Comparison of ENCODE assay signal across 9 cellular contexts in genomic region chr1:234309598-234310459, GRCh38.
DNase-seq lines count a peak whose midpoint lies in the region; ATAC-seq and TF ChIP-seq lines count a peak whose summit lies in the region.
"Had no signal": no experiment of that assay in that cellular context is flagged by ENCODE, and none has a peak within 500 bp of the region (broad histone marks: within the 10 kb centered on the region; RNA-seq: fewer than 3 reads in every experiment).

No MANE protein-coding gene starts in this region.

- no peaks in the 10 kb centered on the region for H3K36me3 Mint-ChIP-seq in CD4-positive, alpha-beta T cell (ENCODE audit: low read depth)

- H3K27ac ChIP-seq in CD4-positive, alpha-beta T cell (ENCODE audit: low read depth, low read length): no peak overlapping the region
- peak overlapping the region; percentile 23 for H3K27ac ChIP-seq in mesodermal cell (ENCODE audit: low read depth, low read length, severe bottlenecking)
- H3K27ac ChIP-seq: SK-N-MC had no signal

- H3K9me3 Mint-ChIP-seq in CD4-positive, alpha-beta T cell: no peaks in the 10 kb centered on the region

- H3K4me3 ChIP-seq in mesodermal cell (ENCODE audit: extremely low read depth, insufficient read depth, low read length, poor library complexity, severe bottlenecking): no peak overlapping the region
- H3K4me3 ChIP-seq: SK-N-MC had no signal

- H3K36me3 ChIP-seq in mesodermal cell (ENCODE audit: control insufficient read depth, insufficient read depth, low read length): no peaks in the 10 kb centered on the region

- DNase-seq in CD4-positive, alpha-beta T cell: peak; percentile 55 to 75 (median 67)
- peak; percentile 96 for DNase-seq in NCI-H69 (lab: John Stamatoyannopoulos, UW)
- DNase-seq in activated CD4-positive, alpha-beta T cell treated with anti-CD3 and anti-CD28 coated beads, Interleukin-2, amount 50 U/mL, for 48 hours: peak; percentile 79 to 85
- peak; percentile 51 for DNase-seq in effector CD8-positive, alpha-beta T cell (lab: John Stamatoyannopoulos, UW)
- peak; percentile 31 to 43 for DNase-seq in stimulated activated CD8-positive, alpha-beta memory T cell treated with anti-CD3 and anti-CD28 coated beads, Interleukin-4, amount 100 ng/mL, for 4 hours (ENCODE audit: low read depth in 2 of 2, low spot score in 1 of 2)

- peak; percentile 96 for ATAC-seq in CD4-positive, alpha-beta T cell (ENCODE audit: poor library complexity)
- ATAC-seq in GM19438 (IDR thresholded peaks at IDR 0.05; ENCODE audit: low read depth, unreplicated experiment) (peak; percentile 93), HG03460 (IDR thresholded peaks at IDR 0.05; ENCODE audit: unreplicated experiment) (peak; percentile 93)

- WGBS in mesodermal cell (ENCODE audit: insufficient coverage in 2 of 2), 2 experiments: 57 to 58% methylated on average over 22 to 23 of the region's 26 CpGs

- TF ChIP-seq CTCF in CD4-positive, alpha-beta T cell (IDR thresholded peaks at IDR 0.05): peak; percentile 95

- H3K4me1 Mint-ChIP-seq in CD4-positive, alpha-beta T cell (ENCODE audit: low read depth): peaks cover 18% of the 10 kb centered on the region

- POLR2A ChIA-PET in CD4-positive, alpha-beta T cell (lab: Charles Lee): interaction anchor here (1.1 to 1.9 kb wide), 8 partner anchors 14 to 99 kb away, joined by 3 to 13 read pairs (median 6); partner anchors contain the start of gene COA6

- H3K4me3 Mint-ChIP-seq in CD4-positive, alpha-beta T cell: no peak overlapping the region

- H3K4me1 ChIP-seq in mesodermal cell (ENCODE audit: control insufficient read depth, insufficient read depth, low read length, poor library complexity, severe bottlenecking): peaks cover 15% of the 10 kb centered on the region

- H3K27ac Mint-ChIP-seq in CD4-positive, alpha-beta T cell: peak overlapping the region; percentile 43

- H3K27me3 Mint-ChIP-seq in CD4-positive, alpha-beta T cell: no peaks in the 10 kb centered on the region

- intact Hi-C loops in CD4-positive, alpha-beta T cell (cut with DNase I, micrococcal nuclease): loop anchor here (1.0 to 10.0 kb wide), 5 partner anchors 17 to 1005 kb away; no protein-coding TSS in a partner anchor

- no peaks in the 10 kb centered on the region for H3K27me3 ChIP-seq in CD4-positive, alpha-beta T cell (ENCODE audit: control insufficient read depth, insufficient read depth, low read length)

- no peaks in the 10 kb centered on the region for H3K9me3 ChIP-seq in CD4-positive, alpha-beta T cell (ENCODE audit: control insufficient read depth, low read length)
- H3K9me3 ChIP-seq in mesodermal cell (ENCODE audit: control insufficient read depth, low read length): no peaks in the 10 kb centered on the region

- CTCF ChIA-PET in CD4-positive, alpha-beta T cell (lab: Charles Lee): interaction anchor here (0.6 to 9.2 kb wide), 30 partner anchors 9 to 1662 kb away, joined by 3 to 156 read pairs (median 4); partner anchors contain the start of genes PCNX2 and TARBP1

Comparison
In these comparisons a context has a peak if more than half of its experiments do, and no peak if none do; other contexts are left out.
1. DNase-seq: peak in every context shown above with its lines; median percentile 96 in NCI-H69; 82 in activated CD4-positive, alpha-beta T cell treated with anti-CD3 and anti-CD28 coated beads, Interleukin-2, amount 50 U/mL, for 48 hours; 67 in CD4-positive, alpha-beta T cell; 51 in effector CD8-positive, alpha-beta T cell; 37 in stimulated activated CD8-positive, alpha-beta memory T cell treated with anti-CD3 and anti-CD28 coated beads, Interleukin-4, amount 100 ng/mL, for 4 hours.